9 cellular contexts compared by ENCODE assay signal in the genomic region with DNA sequence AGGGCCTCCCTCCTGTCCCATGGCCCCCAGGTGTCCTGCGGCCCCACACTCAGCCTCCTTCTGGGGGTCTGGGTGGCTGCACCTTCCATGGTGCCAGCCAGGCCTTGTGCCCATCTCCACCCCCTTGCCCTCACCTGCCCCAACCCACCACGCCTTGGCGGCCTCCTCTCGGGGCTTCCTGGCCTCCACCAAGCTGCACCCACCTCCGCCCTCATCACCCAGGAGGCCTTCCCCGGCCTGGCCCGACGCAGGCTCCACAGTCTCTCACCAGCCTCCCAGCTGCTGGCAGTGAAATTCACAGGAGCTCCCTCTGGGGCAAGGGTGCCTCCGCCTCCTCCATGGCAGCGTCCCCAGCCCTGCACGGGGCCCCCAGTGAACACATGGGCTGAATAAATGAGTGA. TPM values are rescaled to one million over a fixed set of nuclear protein-coding genes. Genes with fewer than 3 reads are reported as not detected.
DNase-seq lines count a peak whose midpoint lies in the region; ATAC-seq and TF ChIP-seq lines count a peak whose summit lies in the region.
"Had no signal": no experiment of that assay in that cellular context is flagged by ENCODE, and none has a peak within 500 bp of the region (broad histone marks: within the 10 kb centered on the region; RNA-seq: fewer than 3 reads in every experiment).

No MANE protein-coding gene starts in this region.

- POLR2A ChIA-PET in OCI-LY7 (lab: Charles Lee), result interaction anchor here (0.8 to 1.3 kb wide), 3 partner anchors 24 to 44 kb away, joined by 3 to 6 read pairs (median 5); no protein-coding TSS in a partner anchor

- H4K20me1 ChIP-seq in OCI-LY7 (ENCODE audit: insufficient read depth, low read length), result no peaks in the 10 kb centered on the region

- H3K9me2 ChIP-seq in OCI-LY7 (ENCODE audit: insufficient read depth, low read length), result no peaks in the 10 kb centered on the region

- H3K4me1 Mint-ChIP-seq in nephron progenitor cell, result peaks cover 9% of the 10 kb centered on the region

- peaks cover 30% of the 10 kb centered on the region for H3K4me1 ChIP-seq in ACC112 (ENCODE audit: control insufficient read depth, insufficient read depth, low read length, unreplicated experiment)
- H3K4me1 ChIP-seq in OCI-LY7 (ENCODE audit: insufficient read depth, low read length, poor library complexity, severe bottlenecking), result peaks cover 14% of the 10 kb centered on the region

- CTCF ChIA-PET in OCI-LY7 (lab: Charles Lee; ENCODE audit: unreplicated experiment), result interaction anchor here (1.0 to 1.6 kb wide), 3 partner anchors 15 to 104 kb away, joined by 3 to 5 read pairs (median 4); no protein-coding TSS in a partner anchor

- H3K4me3 ChIP-seq in ACC112 (ENCODE audit: low read depth, low read length), result peak overlapping the region; percentile 81; the same call in 1 of the 2 replicates
- peak overlapping the region; percentile 68 for H3K4me3 ChIP-seq in OCI-LY7 (ENCODE audit: low read depth, low read length, poor library complexity, severe bottlenecking)

- peaks cover 11% of the 10 kb centered on the region for H3K9me3 Mint-ChIP-seq in nephron progenitor cell
- H3K9me3 Mint-ChIP-seq: T-helper 1 cell treated with Interleukin-12 subunit alpha and Interleukin-12 subunit beta and Interleukin-4 antibody, amounts not matched to agents 30 μg/mL and 1 μg/mL, for 36 hours had no signal

- H3K27ac Mint-ChIP-seq in nephron progenitor cell, result no peak overlapping the region

- H3K27me3 Mint-ChIP-seq in nephron progenitor cell (ENCODE audit: low read depth, poor library complexity), result peaks cover 15% of the 10 kb centered on the region

- H3K36me3 ChIP-seq in ACC112 (ENCODE audit: insufficient read depth, low read length), result no peaks in the 10 kb centered on the region
- H3K36me3 ChIP-seq in OCI-LY7 (ENCODE audit: insufficient read depth, low read length), result no peaks in the 10 kb centered on the region

- no peaks in the 10 kb centered on the region for H3K79me2 ChIP-seq in ACC112 (ENCODE audit: control insufficient read depth, insufficient read depth, low read length, unreplicated experiment)
- H3K79me2 ChIP-seq in OCI-LY7 (ENCODE audit: insufficient read depth, low read depth, low read length), result no peaks in the 10 kb centered on the region

- H3K36me3 Mint-ChIP-seq in nephron progenitor cell (ENCODE audit: low read depth), result peaks cover under 1% of the 10 kb centered on the region

- H2AFZ ChIP-seq in ACC112 (ENCODE audit: low read length, unreplicated experiment) (no peak overlapping the region), OCI-LY7 (ENCODE audit: low read length) (peak overlapping the region; percentile 82)

- ATAC-seq in GM21447 (IDR thresholded peaks at IDR 0.05; ENCODE audit: unreplicated experiment) (no peak), HG03460 (IDR thresholded peaks at IDR 0.05; ENCODE audit: unreplicated experiment) (no peak), GM21526 (IDR thresholded peaks at IDR 0.05; ENCODE audit: low FRiP score, unreplicated experiment) (no peak)

- H3K27me3 ChIP-seq in ACC112 (ENCODE audit: insufficient read depth, low read length), result no peaks in the 10 kb centered on the region

- BruUV-seq in OCI-LY7 (replicated peaks; lab: Mats Ljungman, UMichigan), result no TSS peak

- peak overlapping the region; percentile 78 for H3K4me2 ChIP-seq in OCI-LY7 (ENCODE audit: low read length)

- intact Hi-C loops in OCI-LY7 (cut with micrococcal nuclease; ENCODE audit: unreplicated experiment), result loop anchor here (1.0 to 10.0 kb wide), 3 partner anchors 23 to 103 kb away; no protein-coding TSS in a partner anchor

- TF ChIP-seq CTCF in OCI-LY7 (conservative IDR thresholded peaks at IDR 0.05; ENCODE audit: low read length) (no peak), nephron progenitor cell (IDR thresholded peaks at IDR 0.05) (no peak)

- DNase-seq in OCI-LY7 (ENCODE audit: low spot score), result no peak
- no peak for DNase-seq in epithelial cell of prostate (ENCODE audit: low read depth, low spot score)
- peak; percentile 3 for DNase-seq in nephron progenitor cell
- DNase-seq in NCI-H1436 treated with DMSO at 0.1 percent for 48 hours (lab: John Stamatoyannopoulos, UW), result no peak

- peaks cover 4% of the 10 kb centered on the region; the same call in 1 of the 2 replicates for H3K9me3 ChIP-seq in OCI-LY7 (ENCODE audit: low read length)

- H3K4me3 Mint-ChIP-seq in nephron progenitor cell, result peak overlapping the region; percentile 87

- H3K27ac ChIP-seq in ACC112 (ENCODE audit: low read depth, low read length), result peak overlapping the region; percentile 96
- no peak overlapping the region for H3K27ac ChIP-seq in OCI-LY7 (ENCODE audit: low read depth, low read length, poor library complexity, severe bottlenecking)
- H3K27ac ChIP-seq in epithelial cell of prostate, result peak overlapping the region; percentile 97

RNA-seq across cellular contexts. Expression of a gene that starts 35.9 kb away (rescaled TPM):
- total RNA-seq in OCI-LY7 (2014; rRNA removed; shearing (Covaris generic)), result not detected in 2 replicates
- not detected in 2 replicates for total RNA-seq in OCI-LY7 (2022)
